ENCODE assay signal across 1 cellular context in the genomic region with DNA sequence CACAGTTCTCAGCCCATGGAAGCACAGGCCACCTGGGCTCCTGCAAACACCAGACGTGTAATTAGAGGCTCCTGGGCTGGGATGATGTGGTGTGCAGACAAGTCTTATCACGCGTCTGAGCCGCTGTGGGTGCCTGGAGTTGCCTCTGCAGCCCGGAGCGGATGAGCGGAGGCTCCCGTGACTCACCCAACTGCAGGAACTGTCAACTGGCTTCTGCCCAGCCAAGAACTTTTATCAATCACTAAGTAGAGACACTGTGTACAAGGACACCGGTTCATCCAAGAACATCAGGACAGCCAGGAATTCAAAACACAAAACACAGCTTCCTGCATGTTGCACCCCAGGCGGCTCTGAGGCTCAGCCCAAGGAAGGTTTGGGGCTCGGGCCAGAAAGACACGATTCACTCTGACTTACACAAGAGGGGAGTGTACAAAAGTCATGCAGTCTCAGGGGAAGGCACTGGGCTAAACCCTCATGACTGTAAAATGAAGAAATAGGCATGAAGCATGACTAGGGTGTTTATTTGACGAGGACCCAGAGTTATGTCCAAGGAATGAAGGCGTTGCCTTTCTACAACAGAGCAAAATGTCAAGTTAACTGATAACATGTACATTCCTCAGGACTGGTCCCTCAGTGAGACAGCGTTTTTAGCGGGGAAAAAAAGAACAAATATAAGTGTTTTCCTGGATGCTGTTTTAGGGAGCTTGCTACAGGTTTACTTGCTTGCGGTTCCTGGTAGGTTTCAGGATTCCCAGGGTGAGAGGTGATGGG.
A peak's percentile ranks its signal among the peaks of the same experiment; 100 is the strongest.
TF ChIP-seq lines count a peak whose summit lies in the region.

No MANE protein-coding gene starts in this region.

TF ChIP-seq in K562, 482 proteins besides CTCF, POLR2A, EP300 and RAD21 (continued from another document):
- TF ChIP-seq, protein P1, sequence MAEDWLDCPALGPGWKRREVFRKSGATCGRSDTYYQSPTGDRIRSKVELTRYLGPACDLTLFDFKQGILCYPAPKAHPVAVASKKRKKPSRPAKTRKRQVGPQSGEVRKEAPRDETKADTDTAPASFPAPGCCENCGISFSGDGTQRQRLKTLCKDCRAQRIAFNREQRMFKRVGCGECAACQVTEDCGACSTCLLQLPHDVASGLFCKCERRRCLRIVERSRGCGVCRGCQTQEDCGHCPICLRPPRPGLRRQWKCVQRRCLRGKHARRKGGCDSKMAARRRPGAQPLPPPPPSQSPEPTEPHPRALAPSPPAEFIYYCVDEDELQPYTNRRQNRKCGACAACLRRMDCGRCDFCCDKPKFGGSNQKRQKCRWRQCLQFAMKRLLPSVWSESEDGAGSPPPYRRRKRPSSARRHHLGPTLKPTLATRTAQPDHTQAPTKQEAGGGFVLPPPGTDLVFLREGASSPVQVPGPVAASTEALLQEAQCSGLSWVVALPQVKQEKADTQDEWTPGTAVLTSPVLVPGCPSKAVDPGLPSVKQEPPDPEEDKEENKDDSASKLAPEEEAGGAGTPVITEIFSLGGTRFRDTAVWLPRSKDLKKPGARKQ (CRISPR knock-in tag; IDR thresholded peaks at IDR 0.05) = no peak
- TF ChIP-seq, protein P2, sequence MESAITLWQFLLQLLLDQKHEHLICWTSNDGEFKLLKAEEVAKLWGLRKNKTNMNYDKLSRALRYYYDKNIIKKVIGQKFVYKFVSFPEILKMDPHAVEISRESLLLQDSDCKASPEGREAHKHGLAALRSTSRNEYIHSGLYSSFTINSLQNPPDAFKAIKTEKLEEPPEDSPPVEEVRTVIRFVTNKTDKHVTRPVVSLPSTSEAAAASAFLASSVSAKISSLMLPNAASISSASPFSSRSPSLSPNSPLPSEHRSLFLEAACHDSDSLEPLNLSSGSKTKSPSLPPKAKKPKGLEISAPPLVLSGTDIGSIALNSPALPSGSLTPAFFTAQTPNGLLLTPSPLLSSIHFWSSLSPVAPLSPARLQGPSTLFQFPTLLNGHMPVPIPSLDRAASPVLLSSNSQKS (CRISPR knock-in tag; IDR thresholded peaks at IDR 0.05) = no peak
- TF ChIP-seq, protein P3, sequence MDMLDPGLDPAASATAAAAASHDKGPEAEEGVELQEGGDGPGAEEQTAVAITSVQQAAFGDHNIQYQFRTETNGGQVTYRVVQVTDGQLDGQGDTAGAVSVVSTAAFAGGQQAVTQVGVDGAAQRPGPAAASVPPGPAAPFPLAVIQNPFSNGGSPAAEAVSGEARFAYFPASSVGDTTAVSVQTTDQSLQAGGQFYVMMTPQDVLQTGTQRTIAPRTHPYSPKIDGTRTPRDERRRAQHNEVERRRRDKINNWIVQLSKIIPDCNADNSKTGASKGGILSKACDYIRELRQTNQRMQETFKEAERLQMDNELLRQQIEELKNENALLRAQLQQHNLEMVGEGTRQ (CRISPR knock-in tag; IDR thresholded peaks at IDR 0.05) = 0 out of 2 replicates have a peak, but pooled peaks have one; percentile 23
- TF ChIP-seq RBFOX2 (IDR thresholded peaks at IDR 0.05; ENCODE audit: low read depth, low read length) (0 out of 2 replicates have a peak, but pooled peaks have one; percentile 25), CBFA2T2 (conservative IDR thresholded peaks at IDR 0.05) (peak; percentile 97), EWSR1 (IDR thresholded peaks at IDR 0.05; ENCODE audit: borderline replicate concordance, low read depth, partially characterized antibody) (no peak), ZNF274 (IDR thresholded peaks at IDR 0.05; ENCODE audit: borderline replicate concordance, low read depth, low read length) (no peak), HNRNPL (IDR thresholded peaks at IDR 0.05; ENCODE audit: low read depth, low read length) (0 out of 2 replicates have a peak, but pooled peaks have one; percentile 29), FOXA3 (CRISPR knock-in tag; conservative IDR thresholded peaks at IDR 0.05 in 1 of 2, IDR thresholded peaks at IDR 0.05 in 1 of 2) (peak; percentile 19 to 74; a peak in 2 of 4 replicates), TAF1 (IDR thresholded peaks at IDR 0.05; ENCODE audit: control insufficient read depth, extremely low read depth, insufficient read depth, low read length, severe bottlenecking) (peak; percentile 54), BHLHE40 (IDR thresholded peaks at IDR 0.05; ENCODE audit: low read length) (peak; percentile 98), NUFIP1 (IDR thresholded peaks at IDR 0.05; ENCODE audit: partially characterized antibody) (no peak), RFX1 (IDR thresholded peaks at IDR 0.05) (no peak), FOSL1 (tag; conservative IDR thresholded peaks at IDR 0.05) (peak; percentile 98), ZBTB17 (CRISPR knock-in tag; IDR thresholded peaks at IDR 0.05) (peak; percentile 21; the same call in 1 of the 2 replicates), ZNF224 (CRISPR knock-in tag; IDR thresholded peaks at IDR 0.05) (no peak), ZSCAN32 (CRISPR knock-in tag; IDR thresholded peaks at IDR 0.05) (no peak), NRF1 (conservative IDR thresholded peaks at IDR 0.05 in 1 of 2, IDR thresholded peaks at IDR 0.05 in 1 of 2) (peak; percentile 56 to 69; a peak in 3 of 4 replicates), JUND (IDR thresholded peaks at IDR 0.05; ENCODE audit: borderline replicate concordance, low read depth, low read length) (peak; percentile 95), JUND (tag; IDR thresholded peaks at IDR 0.05; ENCODE audit: borderline replicate concordance, low read depth, low read length) (peak; percentile 95), HLTF (IDR thresholded peaks at IDR 0.05) (no peak), BCOR (IDR thresholded peaks at IDR 0.05) (peak; percentile 83; the same call in 1 of the 2 replicates), TAL1 (IDR thresholded peaks at IDR 0.05) (peak; percentile 86)
- TF ChIP-seq, protein P4, sequence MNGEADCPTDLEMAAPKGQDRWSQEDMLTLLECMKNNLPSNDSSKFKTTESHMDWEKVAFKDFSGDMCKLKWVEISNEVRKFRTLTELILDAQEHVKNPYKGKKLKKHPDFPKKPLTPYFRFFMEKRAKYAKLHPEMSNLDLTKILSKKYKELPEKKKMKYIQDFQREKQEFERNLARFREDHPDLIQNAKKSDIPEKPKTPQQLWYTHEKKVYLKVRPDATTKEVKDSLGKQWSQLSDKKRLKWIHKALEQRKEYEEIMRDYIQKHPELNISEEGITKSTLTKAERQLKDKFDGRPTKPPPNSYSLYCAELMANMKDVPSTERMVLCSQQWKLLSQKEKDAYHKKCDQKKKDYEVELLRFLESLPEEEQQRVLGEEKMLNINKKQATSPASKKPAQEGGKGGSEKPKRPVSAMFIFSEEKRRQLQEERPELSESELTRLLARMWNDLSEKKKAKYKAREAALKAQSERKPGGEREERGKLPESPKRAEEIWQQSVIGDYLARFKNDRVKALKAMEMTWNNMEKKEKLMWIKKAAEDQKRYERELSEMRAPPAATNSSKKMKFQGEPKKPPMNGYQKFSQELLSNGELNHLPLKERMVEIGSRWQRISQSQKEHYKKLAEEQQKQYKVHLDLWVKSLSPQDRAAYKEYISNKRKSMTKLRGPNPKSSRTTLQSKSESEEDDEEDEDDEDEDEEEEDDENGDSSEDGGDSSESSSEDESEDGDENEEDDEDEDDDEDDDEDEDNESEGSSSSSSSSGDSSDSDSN (IDR thresholded peaks at IDR 0.05; ENCODE audit: borderline replicate concordance in 1 of 2, low read depth in 2 of 2, low read length in 2 of 2) = peak; percentile 99 to 100
- TF ChIP-seq, protein P5, sequence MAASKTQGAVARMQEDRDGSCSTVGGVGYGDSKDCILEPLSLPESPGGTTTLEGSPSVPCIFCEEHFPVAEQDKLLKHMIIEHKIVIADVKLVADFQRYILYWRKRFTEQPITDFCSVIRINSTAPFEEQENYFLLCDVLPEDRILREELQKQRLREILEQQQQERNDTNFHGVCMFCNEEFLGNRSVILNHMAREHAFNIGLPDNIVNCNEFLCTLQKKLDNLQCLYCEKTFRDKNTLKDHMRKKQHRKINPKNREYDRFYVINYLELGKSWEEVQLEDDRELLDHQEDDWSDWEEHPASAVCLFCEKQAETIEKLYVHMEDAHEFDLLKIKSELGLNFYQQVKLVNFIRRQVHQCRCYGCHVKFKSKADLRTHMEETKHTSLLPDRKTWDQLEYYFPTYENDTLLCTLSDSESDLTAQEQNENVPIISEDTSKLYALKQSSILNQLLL (CRISPR knock-in tag; IDR thresholded peaks at IDR 0.05; ENCODE audit: borderline replicate concordance) = no peak
- TF ChIP-seq, protein P6, sequence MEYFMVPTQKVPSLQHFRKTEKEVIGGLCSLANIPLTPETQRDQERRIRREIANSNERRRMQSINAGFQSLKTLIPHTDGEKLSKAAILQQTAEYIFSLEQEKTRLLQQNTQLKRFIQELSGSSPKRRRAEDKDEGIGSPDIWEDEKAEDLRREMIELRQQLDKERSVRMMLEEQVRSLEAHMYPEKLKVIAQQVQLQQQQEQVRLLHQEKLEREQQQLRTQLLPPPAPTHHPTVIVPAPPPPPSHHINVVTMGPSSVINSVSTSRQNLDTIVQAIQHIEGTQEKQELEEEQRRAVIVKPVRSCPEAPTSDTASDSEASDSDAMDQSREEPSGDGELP (CRISPR knock-in tag; IDR thresholded peaks at IDR 0.05; ENCODE audit: borderline replicate concordance) = peak; percentile 91
- TF ChIP-seq, protein P7, sequence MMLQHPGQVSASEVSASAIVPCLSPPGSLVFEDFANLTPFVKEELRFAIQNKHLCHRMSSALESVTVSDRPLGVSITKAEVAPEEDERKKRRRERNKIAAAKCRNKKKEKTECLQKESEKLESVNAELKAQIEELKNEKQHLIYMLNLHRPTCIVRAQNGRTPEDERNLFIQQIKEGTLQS (IDR thresholded peaks at IDR 0.05) = peak; percentile 90
- TF ChIP-seq, protein P7 (CRISPR knock-in tag; conservative IDR thresholded peaks at IDR 0.05) = peak; percentile 84
- TF ChIP-seq, protein P8, sequence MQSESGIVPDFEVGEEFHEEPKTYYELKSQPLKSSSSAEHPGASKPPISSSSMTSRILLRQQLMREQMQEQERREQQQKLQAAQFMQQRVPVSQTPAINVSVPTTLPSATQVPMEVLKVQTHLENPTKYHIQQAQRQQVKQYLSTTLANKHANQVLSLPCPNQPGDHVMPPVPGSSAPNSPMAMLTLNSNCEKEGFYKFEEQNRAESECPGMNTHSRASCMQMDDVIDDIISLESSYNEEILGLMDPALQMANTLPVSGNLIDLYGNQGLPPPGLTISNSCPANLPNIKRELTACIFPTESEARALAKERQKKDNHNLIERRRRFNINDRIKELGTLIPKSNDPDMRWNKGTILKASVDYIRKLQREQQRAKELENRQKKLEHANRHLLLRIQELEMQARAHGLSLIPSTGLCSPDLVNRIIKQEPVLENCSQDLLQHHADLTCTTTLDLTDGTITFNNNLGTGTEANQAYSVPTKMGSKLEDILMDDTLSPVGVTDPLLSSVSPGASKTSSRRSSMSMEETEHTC (IDR thresholded peaks at IDR 0.05) = peak; percentile 90
- TF ChIP-seq, protein P9, sequence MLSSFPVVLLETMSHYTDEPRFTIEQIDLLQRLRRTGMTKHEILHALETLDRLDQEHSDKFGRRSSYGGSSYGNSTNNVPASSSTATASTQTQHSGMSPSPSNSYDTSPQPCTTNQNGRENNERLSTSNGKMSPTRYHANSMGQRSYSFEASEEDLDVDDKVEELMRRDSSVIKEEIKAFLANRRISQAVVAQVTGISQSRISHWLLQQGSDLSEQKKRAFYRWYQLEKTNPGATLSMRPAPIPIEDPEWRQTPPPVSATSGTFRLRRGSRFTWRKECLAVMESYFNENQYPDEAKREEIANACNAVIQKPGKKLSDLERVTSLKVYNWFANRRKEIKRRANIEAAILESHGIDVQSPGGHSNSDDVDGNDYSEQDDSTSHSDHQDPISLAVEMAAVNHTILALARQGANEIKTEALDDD (IDR thresholded peaks at IDR 0.05) = peak; percentile 65
- TF ChIP-seq, protein P10, sequence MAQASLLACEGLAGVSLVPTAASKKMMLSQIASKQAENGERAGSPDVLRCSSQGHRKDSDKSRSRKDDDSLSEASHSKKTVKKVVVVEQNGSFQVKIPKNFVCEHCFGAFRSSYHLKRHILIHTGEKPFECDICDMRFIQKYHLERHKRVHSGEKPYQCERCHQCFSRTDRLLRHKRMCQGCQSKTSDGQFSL (CRISPR knock-in tag; IDR thresholded peaks at IDR 0.05) = 0 out of 2 replicates have a peak, but pooled peaks have one; percentile 10
- TF ChIP-seq, protein P10 (tag; IDR thresholded peaks at IDR 0.05) = no peak
- TF ChIP-seq, protein P11, sequence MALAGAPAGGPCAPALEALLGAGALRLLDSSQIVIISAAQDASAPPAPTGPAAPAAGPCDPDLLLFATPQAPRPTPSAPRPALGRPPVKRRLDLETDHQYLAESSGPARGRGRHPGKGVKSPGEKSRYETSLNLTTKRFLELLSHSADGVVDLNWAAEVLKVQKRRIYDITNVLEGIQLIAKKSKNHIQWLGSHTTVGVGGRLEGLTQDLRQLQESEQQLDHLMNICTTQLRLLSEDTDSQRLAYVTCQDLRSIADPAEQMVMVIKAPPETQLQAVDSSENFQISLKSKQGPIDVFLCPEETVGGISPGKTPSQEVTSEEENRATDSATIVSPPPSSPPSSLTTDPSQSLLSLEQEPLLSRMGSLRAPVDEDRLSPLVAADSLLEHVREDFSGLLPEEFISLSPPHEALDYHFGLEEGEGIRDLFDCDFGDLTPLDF (CRISPR knock-in tag; IDR thresholded peaks at IDR 0.05) = 0 out of 2 replicates have a peak, but pooled peaks have one; percentile 41
